ENCODE assay signal across 27 cellular contexts in genomic region chr12:64496839-64497400, GRCh38.
"Had no signal": no experiment of that assay in that cellular context is flagged by ENCODE, and none has a peak within 500 bp of the region (broad histone marks: within the 10 kb centered on the region; RNA-seq: fewer than 3 reads in every experiment).

No MANE protein-coding gene starts in this region.

- H3K27me3 ChIP-seq: ascending aorta, breast epithelium, cardiac muscle cell, dorsolateral prefrontal cortex had no signal

- ATAC-seq: activated CD8-positive, alpha-beta T cell treated with anti-CD3 and anti-CD28 coated beads for 36 hours; esophagus mucosa; WTC11 had no signal

- H3K9me3 Mint-ChIP-seq: activated CD8-positive, alpha-beta T cell treated with anti-CD3 and anti-CD28 coated beads for 36 hours; activated naive CD4-positive, alpha-beta T cell treated with anti-CD3 and anti-CD28 coated beads, Interleukin-2, amount 10 ng/mL, durations not matched to agents 7 days and 5 days; activated naive CD4-positive, alpha-beta T cell treated with anti-CD3 and anti-CD28 coated beads, Interleukin-2, amount 50 U/mL, for 72 hours; activated naive CD8-positive, alpha-beta T cell treated with anti-CD3 and anti-CD28 coated beads, Interleukin-2, amount 10 ng/mL, durations not matched to agents 7 days and 5 days; activated T-helper 1 cell treated with anti-CD3 and anti-CD28 coated beads, Interleukin-12 subunit alpha, Interleukin-12 subunit beta, Interleukin-2, Interleukin-4 antibody, amounts not matched to agents 30 ng/mL and 10 ng/mL and 1 ng/mL, durations not matched to agents 14 hours and 24 hours and 36 hours; brain; dendritic cell treated with granulocyte-macrophage colony-stimulating factor and Interleukin-4, amounts not matched to agents 40 ng/mL and 50 ng/mL, for 4 days; endodermal cell; WTC11 had no signal

- H3K36me3 ChIP-seq: breast epithelium had no signal

- H3K27ac ChIP-seq: ascending aorta, breast epithelium, cardiac muscle cell, coronary artery, dorsolateral prefrontal cortex, VCaP had no signal

- H3K4me3 Mint-ChIP-seq: activated CD8-positive, alpha-beta T cell treated with anti-CD3 and anti-CD28 coated beads for 36 hours; activated naive CD4-positive, alpha-beta T cell treated with anti-CD3 and anti-CD28 coated beads, Interleukin-2, amount 10 ng/mL, durations not matched to agents 7 days and 5 days; activated naive CD8-positive, alpha-beta T cell treated with anti-CD3 and anti-CD28 coated beads, Interleukin-2, amount 10 ng/mL, durations not matched to agents 7 days and 5 days; activated T-helper 1 cell treated with anti-CD3 and anti-CD28 coated beads, Interleukin-12 subunit alpha, Interleukin-12 subunit beta, Interleukin-2, Interleukin-4 antibody, amounts not matched to agents 30 ng/mL and 10 ng/mL and 1 ng/mL, durations not matched to agents 14 hours and 24 hours and 36 hours; brain; dendritic cell treated with granulocyte-macrophage colony-stimulating factor and Interleukin-4, amounts not matched to agents 40 ng/mL and 50 ng/mL, for 4 days; endodermal cell; WTC11 had no signal

- DNase-seq: activated CD4-positive, alpha-beta T cell treated with anti-CD3 and anti-CD28 coated beads for 4 hours; activated CD4-positive, alpha-beta T cell treated with anti-CD3 and anti-CD28 coated beads, Interleukin-2, amount 50 U/mL, for 1 hour; activated CD8-positive, alpha-beta memory T cell treated with anti-CD3 and anti-CD28 coated beads for 24 hours; activated CD8-positive, alpha-beta T cell treated with anti-CD3 and anti-CD28 coated beads for 36 hours; activated gamma-delta T cell; activated naive CD4-positive, alpha-beta T cell; activated naive CD4-positive, alpha-beta T cell treated with anti-CD3 and anti-CD28 coated beads, Interleukin-2, amount 10 ng/mL, durations not matched to agents 7 days and 5 days; activated naive CD8-positive, alpha-beta T cell treated with anti-CD3 and anti-CD28 coated beads, Interleukin-2, amount 10 ng/mL, durations not matched to agents 7 days and 5 days; central memory CD4-positive, alpha-beta T cell; dorsolateral prefrontal cortex; effector memory CD4-positive, alpha-beta T cell; endodermal cell; foreskin fibroblast; head of caudate nucleus; hippocampal formation; T-helper 2 cell had no signal

- H3K4me3 ChIP-seq: ascending aorta, breast epithelium, cardiac muscle cell, coronary artery, dorsolateral prefrontal cortex had no signal

- H3K27ac Mint-ChIP-seq: activated CD8-positive, alpha-beta T cell treated with anti-CD3 and anti-CD28 coated beads for 36 hours; activated naive CD4-positive, alpha-beta T cell treated with anti-CD3 and anti-CD28 coated beads, Interleukin-2, amount 10 ng/mL, durations not matched to agents 7 days and 5 days; activated naive CD8-positive, alpha-beta T cell treated with anti-CD3 and anti-CD28 coated beads, Interleukin-2, amount 10 ng/mL, durations not matched to agents 7 days and 5 days; brain; dendritic cell treated with granulocyte-macrophage colony-stimulating factor and Interleukin-4, amounts not matched to agents 40 ng/mL and 50 ng/mL, for 4 days; endodermal cell; WTC11 had no signal

- H3K4me1 Mint-ChIP-seq: brain, endodermal cell, WTC11 had no signal

- H3K9me3 ChIP-seq: ascending aorta, breast epithelium had no signal

- H3K27me3 Mint-ChIP-seq: activated CD8-positive, alpha-beta T cell treated with anti-CD3 and anti-CD28 coated beads for 36 hours; activated naive CD4-positive, alpha-beta T cell treated with anti-CD3 and anti-CD28 coated beads, Interleukin-2, amount 10 ng/mL, durations not matched to agents 7 days and 5 days; activated naive CD8-positive, alpha-beta T cell treated with anti-CD3 and anti-CD28 coated beads, Interleukin-2, amount 10 ng/mL, durations not matched to agents 7 days and 5 days; brain; dendritic cell treated with granulocyte-macrophage colony-stimulating factor and Interleukin-4, amounts not matched to agents 40 ng/mL and 50 ng/mL, for 4 days had no signal

- H3K4me1 ChIP-seq: ascending aorta, breast epithelium had no signal
